In the genomic region with DNA sequence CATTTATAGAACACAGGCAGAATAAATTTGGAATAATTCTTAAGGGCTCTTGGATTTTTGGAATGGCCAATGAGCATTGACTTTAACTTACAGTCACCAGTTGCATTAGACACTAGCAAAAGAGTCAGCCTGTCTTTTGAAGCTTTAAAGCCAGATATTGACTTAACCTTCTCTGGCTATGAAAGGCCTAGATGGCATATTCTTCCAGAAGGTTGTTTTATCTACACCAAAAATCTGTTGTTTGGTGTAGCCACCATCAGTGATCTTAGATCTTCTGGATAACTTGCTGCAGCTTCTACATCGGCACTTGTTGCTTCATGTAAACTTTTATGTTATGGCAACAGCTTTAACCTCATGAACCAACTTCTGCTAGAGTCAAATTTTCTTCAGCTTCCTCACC, we compare ENCODE assay signal across 17 cellular contexts. TPM values are rescaled to one million over a fixed set of nuclear protein-coding genes. Genes with fewer than 3 reads are reported as not detected.
A peak's percentile ranks its signal among the peaks of the same experiment; 100 is the strongest.
DNase-seq lines count a peak whose midpoint lies in the region; ATAC-seq, FAIRE-seq and TF ChIP-seq lines count a peak whose summit lies in the region.
"Had no signal": no experiment of that assay in that cellular context is flagged by ENCODE, and none has a peak within 500 bp of the region (broad histone marks: within the 10 kb centered on the region; RNA-seq: fewer than 3 reads in every experiment).

No MANE protein-coding gene starts in this region.

- H3K4me1 ChIP-seq in GM12878 (ENCODE audit: control insufficient read depth, insufficient read depth, low read length) (peaks cover 4% of the 10 kb centered on the region), trophoblast cell (ENCODE audit: control insufficient read depth in 1 of 2, insufficient read depth in 2 of 2, low read length in 2 of 2) (no peaks in the 10 kb centered on the region), neural progenitor cell (peaks cover 39% of the 10 kb centered on the region)
- H3K4me1 ChIP-seq: Caco-2 had no signal

- H2BK120ac ChIP-seq in trophoblast cell (ENCODE audit: insufficient read depth, low read length, poor library complexity) = no peak overlapping the region

- H2BK5ac ChIP-seq in trophoblast cell (ENCODE audit: low read depth, low read length, poor library complexity) = no peak overlapping the region

- peaks cover 84% of the 10 kb centered on the region for H3K79me2 ChIP-seq in GM12878 (ENCODE audit: control insufficient read depth, insufficient read depth, low read length)
- H3K79me2 ChIP-seq in trophoblast cell (ENCODE audit: control insufficient read depth, insufficient read depth, low read length, poor library complexity) = peaks cover 3% of the 10 kb centered on the region
- H3K79me2 ChIP-seq in neural progenitor cell (ENCODE audit: low read depth) = peaks cover 100% of the 10 kb centered on the region

- H4K8ac ChIP-seq in trophoblast cell (ENCODE audit: low read depth, low read length) = no peak overlapping the region

- TF ChIP-seq POLR2A in GM12878 (IDR thresholded peaks at IDR 0.05; ENCODE audit: low read depth, low read length) = no peak

- TF ChIP-seq CTCF in GM12878 (IDR thresholded peaks at IDR 0.05 in 2 of 3, conservative IDR thresholded peaks at IDR 0.05 in 1 of 3; ENCODE audit: control insufficient read depth in 2 of 3, extremely low read depth in 1 of 3, insufficient read depth in 1 of 3, low read depth in 3 of 3, low read length in 3 of 3) (no peak), GM20000 (IDR thresholded peaks at IDR 0.05; ENCODE audit: extremely low read depth, missing control alignments) (no peak), neural progenitor cell (IDR thresholded peaks at IDR 0.05) (no peak)

- no peaks in the 10 kb centered on the region for H3K27me3 ChIP-seq in GM12878 (replicated peaks in 1 of 2; ENCODE audit: control insufficient read depth in 2 of 2, insufficient read depth in 2 of 2, low read length in 1 of 2)
- no peaks in the 10 kb centered on the region for H3K27me3 ChIP-seq in trophoblast cell (ENCODE audit: insufficient read depth, low read length)
- no peaks in the 10 kb centered on the region for H3K27me3 ChIP-seq in neural progenitor cell
- H3K27me3 ChIP-seq: transverse colon had no signal

- H3K36me3 Mint-ChIP-seq in activated naive CD8-positive, alpha-beta T cell = peaks cover 10% of the 10 kb centered on the region
- H3K36me3 Mint-ChIP-seq in activated naive CD8-positive, alpha-beta T cell treated with anti-CD3 and anti-CD28 coated beads for 36 hours = peaks cover 26% of the 10 kb centered on the region
- peaks cover 27% of the 10 kb centered on the region for H3K36me3 Mint-ChIP-seq in neural progenitor cell

- no peak overlapping the region for H3K18ac ChIP-seq in trophoblast cell (ENCODE audit: low read length)

- intact Hi-C loops in GM12878 (cut with micrococcal nuclease; ENCODE audit: unreplicated experiment) (no loop called here), left colon (cut with DNase I, micrococcal nuclease) (loop anchor here in 1 of 2 donors (10.0 kb wide), 1 partner anchor 57 kb away; no protein-coding TSS in a partner anchor)

- no peak for TF ChIP-seq RAD21 in GM12878 (IDR thresholded peaks at IDR 0.05; ENCODE audit: insufficient read depth, low read depth, low read length)

- H3K9me3 Mint-ChIP-seq in activated naive CD8-positive, alpha-beta T cell (ENCODE audit: low read depth) = no peaks in the 10 kb centered on the region
- H3K9me3 Mint-ChIP-seq in activated naive CD8-positive, alpha-beta T cell treated with anti-CD3 and anti-CD28 coated beads for 36 hours = peaks cover 7% of the 10 kb centered on the region
- H3K9me3 Mint-ChIP-seq in neural progenitor cell = peaks cover 18% of the 10 kb centered on the region
- H3K9me3 Mint-ChIP-seq: activated T-helper 2 cell treated with anti-CD3 and anti-CD28 coated beads, Interferon-gamma antibody, Interleukin-2, Interleukin-4, amounts not matched to agents 10 μg/mL and 5 μg/mL and 100 μg/mL, durations not matched to agents 14 hours and 24 hours and 36 hours had no signal

- SMC1A ChIA-PET in GM12878 (lab: Charles Lee; ENCODE audit: uncharacterized antibody, unreplicated experiment) = interaction anchor here (0.6 to 3.2 kb wide), 9 partner anchors 8 to 317 kb away, joined by 3 to 14 read pairs (median 3); partner anchors contain the start of gene MED6

- H4K91ac ChIP-seq in trophoblast cell (ENCODE audit: low read depth, low read length) = no peak overlapping the region

- in situ Hi-C loops in GM12878 (cut with MboI) = no loop called here

- no peak overlapping the region for H4K12ac ChIP-seq in trophoblast cell (ENCODE audit: low read depth, low read length)

- no TSS peak for BruUV-seq in GM12878 (replicated peaks; lab: Mats Ljungman, UMichigan)

- ATAC-seq in GM12878 (no peak), left colon (no peak)

- peak overlapping the region; percentile 14 for H3K4me3 Mint-ChIP-seq in activated naive CD8-positive, alpha-beta T cell
- H3K4me3 Mint-ChIP-seq in activated naive CD8-positive, alpha-beta T cell treated with anti-CD3 and anti-CD28 coated beads for 36 hours = no peak overlapping the region
- no peak overlapping the region for H3K4me3 Mint-ChIP-seq in neural progenitor cell

- H3K36me3 ChIP-seq in GM12878 (ENCODE audit: control insufficient read depth in 2 of 2, insufficient read depth in 2 of 2, low read length in 1 of 2) (no peaks in the 10 kb centered on the region; a peak in 1 of 4 replicates), trophoblast cell (ENCODE audit: control insufficient read depth in 1 of 2, insufficient read depth in 2 of 2, low read length in 2 of 2) (no peaks in the 10 kb centered on the region), neural progenitor cell (no peaks in the 10 kb centered on the region)
- H3K36me3 ChIP-seq: transverse colon had no signal

- no peak for DNase-seq in activated naive CD8-positive, alpha-beta T cell treated with anti-CD3 and anti-CD28 coated beads for 36 hours
- peak; percentile 84 for DNase-seq in Jurkat, Clone E6-1 (ENCODE audit: low read depth, low spot score)
- DNase-seq in GM12878 (ENCODE audit: low read depth, low spot score) (no peak), trophoblast cell (no peak), left colon (no peak), GM20000 (ENCODE audit: low spot score) (no peak), neural progenitor cell (ENCODE audit: low spot score) (no peak)
- DNase-seq: anterior cingulate cortex; Caco-2; caudate nucleus; effector CD4-positive, alpha-beta T cell; NCI-H1417; NCI-H524; stimulated activated naive CD4-positive, alpha-beta T cell treated with Interleukin-2 at 50 U/mL for 16 hours; transverse colon had no signal

- no peak overlapping the region for H2AK5ac ChIP-seq in trophoblast cell (ENCODE audit: low read length)

- H3K4ac ChIP-seq in trophoblast cell (ENCODE audit: low read depth, low read length) = peak overlapping the region; percentile 14

- H2AFZ ChIP-seq in GM12878 (ENCODE audit: control insufficient read depth, low read depth, low read length) = no peak overlapping the region
- H2AFZ ChIP-seq in trophoblast cell (ENCODE audit: insufficient read depth, low read length, poor library complexity) = no peak overlapping the region
- no peak overlapping the region for H2AFZ ChIP-seq in neural progenitor cell (replicated peaks)

- no peaks in the 10 kb centered on the region for H3K27me3 Mint-ChIP-seq in activated naive CD8-positive, alpha-beta T cell
- H3K27me3 Mint-ChIP-seq in activated naive CD8-positive, alpha-beta T cell treated with anti-CD3 and anti-CD28 coated beads for 36 hours = no peaks in the 10 kb centered on the region
- no peaks in the 10 kb centered on the region for H3K27me3 Mint-ChIP-seq in neural progenitor cell (ENCODE audit: insufficient read depth, low read depth)

- H3K23ac ChIP-seq in trophoblast cell (ENCODE audit: low read length) = no peak overlapping the region

- H3K9ac ChIP-seq in GM12878 (ENCODE audit: control insufficient read depth, insufficient read depth, low read length) = no peak overlapping the region
- H3K9ac ChIP-seq in trophoblast cell (ENCODE audit: low read length) = no peak overlapping the region
- no peak overlapping the region for H3K9ac ChIP-seq in neural progenitor cell

- H3K14ac ChIP-seq in trophoblast cell (ENCODE audit: low read length) = no peak overlapping the region

- no peak for FAIRE-seq in GM12878 (lab: Jason Lieb, UNC)

- peaks cover 84% of the 10 kb centered on the region for H3K4me1 Mint-ChIP-seq in activated naive CD8-positive, alpha-beta T cell (ENCODE audit: low read depth)
- peaks cover 70% of the 10 kb centered on the region for H3K4me1 Mint-ChIP-seq in activated naive CD8-positive, alpha-beta T cell treated with anti-CD3 and anti-CD28 coated beads for 36 hours
- H3K4me1 Mint-ChIP-seq in neural progenitor cell = peaks cover 12% of the 10 kb centered on the region

- H3K27ac ChIP-seq in GM12878 (ENCODE audit: control insufficient read depth, insufficient read depth) (no peak overlapping the region), trophoblast cell (ENCODE audit: low read depth, low read length) (no peak overlapping the region), neural progenitor cell (no peak overlapping the region)
- H3K27ac ChIP-seq: transverse colon had no signal

- RAD21 ChIA-PET in GM12878 (lab: Charles Lee; ENCODE audit: unreplicated experiment) = interaction anchor here (0.7 kb wide), 1 partner anchor 35 kb away, joined by 3 read pairs; no protein-coding TSS in a partner anchor

- TF ChIP-seq EP300 in GM12878 (IDR thresholded peaks at IDR 0.05; ENCODE audit: borderline replicate concordance in 1 of 2, control insufficient read depth in 1 of 2, low read depth in 2 of 2, low read length in 2 of 2) = no peak

- whole genome bisulfite sequencing in GM12878 (ENCODE audit: insufficient coverage, insufficient replicate concordance, low lambda C conversion rate, missing lambda C conversion rate) = 52% methylated on average over 1 of the region's 1 CpG
- no CpG with 5 or more reads among the region's 1 CpG for WGBS in trophoblast cell (ENCODE audit: extremely low coverage, insufficient coverage, insufficient read length)

- H3K9me3 ChIP-seq in GM12878 (replicated peaks; ENCODE audit: control insufficient read depth, insufficient read depth, low read length) (peaks cover 1% of the 10 kb centered on the region; the same call in 1 of the 3 replicates), trophoblast cell (ENCODE audit: insufficient read depth, low read depth, low read length) (no peaks in the 10 kb centered on the region), neural progenitor cell (ENCODE audit: low read depth) (no peaks in the 10 kb centered on the region)
- H3K9me3 ChIP-seq: Caco-2, transverse colon had no signal

- POLR2A ChIA-PET in GM12878 (lab: Charles Lee) = interaction anchor here (1.0 to 1.2 kb wide), 3 partner anchors 10 to 36 kb away, joined by 3 to 4 read pairs (median 3); partner anchors contain the start of gene PCNX1

- H3K79me1 ChIP-seq in trophoblast cell (ENCODE audit: low read length) = no peaks in the 10 kb centered on the region

- H2BK12ac ChIP-seq in trophoblast cell (ENCODE audit: low read length) = no peak overlapping the region

- H3K4me3 ChIP-seq in Jurkat, Clone E6-1 (ENCODE audit: low read length) = no peak overlapping the region
- no peak overlapping the region for H3K4me3 ChIP-seq in GM12878
- no peak overlapping the region for H3K4me3 ChIP-seq in trophoblast cell (ENCODE audit: low read depth, low read length)
- no peak overlapping the region for H3K4me3 ChIP-seq in neural progenitor cell
- H3K4me3 ChIP-seq: transverse colon had no signal

- H3K4me2 ChIP-seq in GM12878 (ENCODE audit: control insufficient read depth, insufficient read depth) (no peak overlapping the region), trophoblast cell (ENCODE audit: low read length) (no peak overlapping the region), neural progenitor cell (no peak overlapping the region)

- CTCF ChIA-PET in GM12878 (lab: Yijun Ruan, JAX) = interaction anchor here (0.5 to 1.4 kb wide), 5 partner anchors 10 to 100 kb away, joined by 3 to 4 read pairs (median 3); partner anchors contain the start of gene PCNX1

- H3F3A ChIP-seq in neural progenitor cell (ENCODE audit: low read depth) = peaks cover 6% of the 10 kb centered on the region

- peak overlapping the region; percentile 79 for H3K27ac Mint-ChIP-seq in activated naive CD8-positive, alpha-beta T cell
- no peak overlapping the region for H3K27ac Mint-ChIP-seq in activated naive CD8-positive, alpha-beta T cell treated with anti-CD3 and anti-CD28 coated beads for 36 hours
- no peak overlapping the region for H3K27ac Mint-ChIP-seq in neural progenitor cell
- H3K27ac Mint-ChIP-seq: activated T-helper 2 cell treated with anti-CD3 and anti-CD28 coated beads, Interferon-gamma antibody, Interleukin-2, Interleukin-4, amounts not matched to agents 10 μg/mL and 5 μg/mL and 100 μg/mL, durations not matched to agents 14 hours and 24 hours and 36 hours had no signal

- H4K20me1 ChIP-seq in GM12878 (ENCODE audit: control insufficient read depth, insufficient read depth) = no peaks in the 10 kb centered on the region; the same call in 1 of the 2 replicates
- peaks cover 93% of the 10 kb centered on the region for H4K20me1 ChIP-seq in neural progenitor cell (ENCODE audit: low read depth)

RNA-seq across cellular contexts. Expression of gene PCNX1, which starts 10.4 kb away (rescaled TPM):
- total RNA-seq in activated naive CD8-positive, alpha-beta T cell treated with anti-CD3 and anti-CD28 coated beads for 36 hours = 10 to 100 TPM; 31.0 to 37.4 TPM
- 15.4 TPM for polyA plus RNA-seq in Jurkat, Clone E6-1 (2012; ENCODE audit: insufficient read depth, insufficient read length)
- 260 and 270 TPM in 2 replicates for total RNA-seq in GM12878 (2013; cell fraction: nucleolus; rRNA removed)
- total RNA-seq in GM12878 (2014; rRNA removed) (40.4 and 46.5 TPM in 2 replicates), GM12878 (2014; rRNA removed; fragmentation: Illumina TruSeq; extraction: Trizol) (44.3 and 47.1 TPM in 2 replicates), GM12878 (2021) (34.3 and 40.3 TPM in 2 replicates), left colon (10 to 100 TPM; 24.5 to 32.8 TPM), neural progenitor cell (ENCODE audit: low replicate concordance) (45.8 and 48.6 TPM in 2 replicates)
- 6.6 TPM for polyA plus RNA-seq in GM12878 (2011; ENCODE audit: low read depth)
- polyA plus RNA-seq in GM12878 (2011; rRNA removed) (53.9 and 54.8 TPM in 2 replicates), GM12878 (2014; fragmentation: Illumina TruSeq; extraction: Trizol) (23.5 and 33.8 TPM in 2 replicates), GM12878 (2014; fragmentation: Nextera tagmentation; extraction: Ambion mirVana) (1 to 10 TPM; 4.6 to 5.1 TPM), GM12878 (2014; rRNA removed) (16.3 and 17.5 TPM in 2 replicates), GM12878 (2016; fragmentation: Nextera tagmentation; extraction: Ambion mirVana) (1 to 10 TPM; 5.2 to 9.3 TPM)
- polyA plus RNA-seq in GM12878 (2011; cell fraction: cytosol; rRNA removed) = 35.8 and 41.0 TPM in 2 replicates
- polyA plus RNA-seq in GM12878 (2011; cell fraction: nucleus; rRNA removed) = 70.6 and 74.4 TPM in 2 replicates
- polyA plus RNA-seq in GM12878 (2012) = 9.6 and 11.2 TPM in 2 replicates
- polyA minus RNA-seq in GM12878 (2011; rRNA and poly(A)+ RNA removed) = 136 and 171 TPM in 2 replicates
- 46.5 and 51.5 TPM in 2 replicates for polyA minus RNA-seq in GM12878 (2011; cell fraction: cytosol; rRNA and poly(A)+ RNA removed)
- polyA minus RNA-seq in GM12878 (2011; cell fraction: nucleus; rRNA and poly(A)+ RNA removed) = 103 and 146 TPM in 2 replicates
- polyA plus RNA-seq in trophoblast cell (2013) = 27.8 and 29.2 TPM in 2 replicates
